6 cellular contexts compared by ENCODE assay signal in genomic region chr6:52868899-52869298, GRCh38. TPM values are rescaled to one million over a fixed set of nuclear protein-coding genes. Genes with fewer than 3 reads are reported as not detected.
"Had no signal": no experiment of that assay in that cellular context is flagged by ENCODE, and none has a peak within 500 bp of the region (broad histone marks: within the 10 kb centered on the region; RNA-seq: fewer than 3 reads in every experiment).

No MANE protein-coding gene starts in this region.

RNA-seq across cellular contexts. Expression of gene GSTA5, which starts 28.3 kb away (rescaled TPM):
- total RNA-seq: M059J, PC-3, Peyer's patch, Right ventricle myocardium superior, SJSA1 had no signal
- polyA plus RNA-seq: SK-N-SH had no signal

RNA-seq across cellular contexts. Expression of gene GSTA3, which starts 40.6 kb away (rescaled TPM):
- total RNA-seq: PC-3, Peyer's patch, Right ventricle myocardium superior, SJSA1 had no signal
- polyA plus RNA-seq: SK-N-SH had no signal
